Comparison of ENCODE assay signal across 9 cellular contexts in the genomic region with DNA sequence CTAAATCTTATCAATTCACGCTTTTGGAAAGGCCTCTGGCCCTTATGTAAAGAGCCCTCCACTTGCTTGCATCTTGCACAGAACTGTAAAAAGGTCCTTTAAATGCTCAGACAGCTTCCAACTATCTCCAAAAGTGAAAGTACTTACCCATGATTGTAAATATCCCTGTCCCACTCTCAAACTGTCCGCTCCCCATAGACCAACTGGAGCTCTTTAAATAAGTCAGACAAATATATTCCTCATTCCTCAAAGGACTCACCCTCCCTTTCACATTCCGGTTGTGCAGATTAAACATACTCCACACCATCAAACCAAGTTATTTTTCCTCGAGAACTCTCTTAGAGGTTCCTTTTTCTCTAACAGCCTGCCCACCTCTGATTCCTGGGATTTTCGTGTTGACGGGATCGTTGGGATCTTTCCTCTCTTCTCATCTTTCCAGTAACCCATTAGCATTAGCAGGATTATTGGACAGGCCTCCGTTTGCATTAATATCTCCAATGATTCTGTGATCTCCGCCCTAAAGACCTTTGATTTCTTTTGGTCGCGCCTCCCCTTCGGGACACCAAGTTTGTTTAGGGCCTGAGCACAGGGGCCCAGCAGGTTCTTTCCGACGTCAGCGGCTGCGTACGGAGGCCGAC. TPM values are rescaled to one million over a fixed set of nuclear protein-coding genes. Genes with fewer than 3 reads are reported as not detected.
DNase-seq lines count a peak whose midpoint lies in the region; ATAC-seq, FAIRE-seq and TF ChIP-seq lines count a peak whose summit lies in the region.
"Had no signal": no experiment of that assay in that cellular context is flagged by ENCODE, and none has a peak within 500 bp of the region (broad histone marks: within the 10 kb centered on the region; RNA-seq: fewer than 3 reads in every experiment).

No MANE protein-coding gene starts in this region.

- H3K79me2 ChIP-seq in astrocyte (ENCODE audit: insufficient read depth, low read length), result peaks cover 55% of the 10 kb centered on the region

- TF ChIP-seq RAD21 in Ishikawa (IDR thresholded peaks at IDR 0.05; ENCODE audit: low read depth), result no peak

- DNase-seq in BE2C, result no peak
- no peak for DNase-seq in astrocyte (ENCODE audit: low read depth)
- peak in 2 of 3 donors; percentile 13 to 23 for DNase-seq in immature natural killer cell
- peak; percentile 40 for DNase-seq in stimulated activated naive CD4-positive, alpha-beta T cell treated with Interleukin-2 at 50 U/mL for 16 hours (lab: John Stamatoyannopoulos, UW)
- no peak for DNase-seq in stimulated activated CD4-positive, alpha-beta T cell treated with anti-CD3 and anti-CD28 coated beads, Interleukin-4, amount 100 ng/mL, for 1 hour
- DNase-seq in amygdala (lab: John Stamatoyannopoulos, UW), result no peak

- peak; percentile 13 for ATAC-seq in GM19397 (IDR thresholded peaks at IDR 0.05; ENCODE audit: unreplicated experiment)

- TF ChIP-seq EP300 in Ishikawa (IDR thresholded peaks at IDR 0.05; ENCODE audit: borderline replicate concordance), result no peak

- H3K4me3 ChIP-seq in BE2C (ENCODE audit: low read depth, low read length), result peak overlapping the region; percentile 91
- peak overlapping the region; percentile 87 for H3K4me3 ChIP-seq in astrocyte (ENCODE audit: insufficient read depth, low read depth, low read length)

- H3K27me3 Mint-ChIP-seq in astrocyte (ENCODE audit: low read depth, unreplicated experiment), result no peaks in the 10 kb centered on the region
- peaks cover 2 to 10% (median 5%) of the 10 kb centered on the region in 3 donors for H3K27me3 Mint-ChIP-seq in immature natural killer cell (ENCODE audit: low read depth in 3 of 3)
- H3K27me3 Mint-ChIP-seq: IgD-negative memory B cell had no signal

- H3K9me3 ChIP-seq in BE2C (no peaks in the 10 kb centered on the region), astrocyte (ENCODE audit: insufficient read depth, low read depth, low read length) (no peaks in the 10 kb centered on the region)

- no peaks in the 10 kb centered on the region for H3K27me3 ChIP-seq in BE2C
- H3K27me3 ChIP-seq in astrocyte (ENCODE audit: insufficient read depth, low read length), result no peaks in the 10 kb centered on the region

- H3K4me3 Mint-ChIP-seq in astrocyte (ENCODE audit: unreplicated experiment) (no peak overlapping the region), immature natural killer cell (no peak overlapping the region)
- H3K4me3 Mint-ChIP-seq: IgD-negative memory B cell had no signal

- H3K27ac Mint-ChIP-seq in astrocyte (ENCODE audit: unreplicated experiment) (no peak overlapping the region), immature natural killer cell (no peak overlapping the region)
- H3K27ac Mint-ChIP-seq: IgD-negative memory B cell had no signal

- no peak for FAIRE-seq in astrocyte (lab: Jason Lieb, UNC)

- no peak for TF ChIP-seq CTCF in BE2C (IDR thresholded peaks at IDR 0.05; ENCODE audit: low read depth, low read length)
- TF ChIP-seq CTCF in astrocyte (IDR thresholded peaks at IDR 0.05; ENCODE audit: insufficient read depth, low read depth, low read length), result no peak

- H3K36me3 Mint-ChIP-seq in astrocyte (ENCODE audit: low read depth, unreplicated experiment) (no peaks in the 10 kb centered on the region), immature natural killer cell (no peaks in the 10 kb centered on the region)
- H3K36me3 Mint-ChIP-seq: IgD-negative memory B cell had no signal

- H3K4me2 ChIP-seq in astrocyte (ENCODE audit: low read length), result peak overlapping the region; percentile 93

- H3K4me1 Mint-ChIP-seq in astrocyte (ENCODE audit: low read depth, unreplicated experiment) (peaks cover 4% of the 10 kb centered on the region), immature natural killer cell (peaks cover 6 to 7% of the 10 kb centered on the region in 2 donors)

- H3K36me3 ChIP-seq in BE2C (no peaks in the 10 kb centered on the region), astrocyte (ENCODE audit: insufficient read depth, low read length) (no peaks in the 10 kb centered on the region)

- peak overlapping the region; percentile 78 for H2AFZ ChIP-seq in astrocyte (ENCODE audit: low read depth, low read length)

- peak overlapping the region; percentile 98 for H3K9ac ChIP-seq in astrocyte (ENCODE audit: low read length)

- no peaks in the 10 kb centered on the region for H3K9me3 Mint-ChIP-seq in astrocyte (ENCODE audit: unreplicated experiment)
- no peaks in the 10 kb centered on the region for H3K9me3 Mint-ChIP-seq in immature natural killer cell
- H3K9me3 Mint-ChIP-seq: IgD-negative memory B cell had no signal

- peaks cover 30% of the 10 kb centered on the region for H4K20me1 ChIP-seq in astrocyte (ENCODE audit: insufficient read depth, low read length)

- peaks cover 5% of the 10 kb centered on the region; the same call in 1 of the 2 replicates for H3K4me1 ChIP-seq in BE2C
- H3K4me1 ChIP-seq in astrocyte (ENCODE audit: insufficient read depth, low read length), result peaks cover 13% of the 10 kb centered on the region

- H3K27ac ChIP-seq in astrocyte (ENCODE audit: low read depth, low read length), result peak overlapping the region; percentile 96

TF ChIP-seq in Ishikawa, 13 proteins besides CTCF, POLR2A, EP300 and RAD21:
- TF ChIP-seq TEAD4 (IDR thresholded peaks at IDR 0.05) (no peak), CEBPB (IDR thresholded peaks at IDR 0.05) (no peak), CREB1 (IDR thresholded peaks at IDR 0.05; ENCODE audit: low read depth) (peak; percentile 43; the same call in 1 of the 2 replicates), ZBTB7A (IDR thresholded peaks at IDR 0.05; ENCODE audit: low read depth) (no peak), USF1 (IDR thresholded peaks at IDR 0.05) (no peak), TCF12 (IDR thresholded peaks at IDR 0.05; ENCODE audit: low read depth) (no peak), NFIC (IDR thresholded peaks at IDR 0.05) (no peak), MAX (IDR thresholded peaks at IDR 0.05) (no peak)

RNA-seq across cellular contexts. Expression of gene GOLGB1, which starts 0.8 kb away (rescaled TPM):
- 24.6 TPM for polyA plus RNA-seq in BE2C (2012; ENCODE audit: insufficient read depth, insufficient read length, low read depth)
- 76.6 and 80.9 TPM in 2 replicates for total RNA-seq in astrocyte
- polyA plus RNA-seq in immature natural killer cell, result 10 to 100 TPM in 1 of 3 donors, 1 to 10 TPM in 2; 1.6 to 12.0 (median 2.5) TPM

Comparison
In these comparisons a context has a peak if more than half of its experiments do, and no peak if none do; other contexts are left out.
1. DNase-seq: peak in immature natural killer cell (2 of 3) and stimulated activated naive CD4-positive, alpha-beta T cell treated with Interleukin-2 at 50 U/mL for 16 hours (single experiment); none in BE2C (single experiment), astrocyte (single experiment), stimulated activated CD4-positive, alpha-beta T cell treated with anti-CD3 and anti-CD28 coated beads, Interleukin-4, amount 100 ng/mL, for 1 hour (single experiment) and amygdala (0 of 56).